1 cellular context compared by ENCODE assay signal in the genomic region with DNA sequence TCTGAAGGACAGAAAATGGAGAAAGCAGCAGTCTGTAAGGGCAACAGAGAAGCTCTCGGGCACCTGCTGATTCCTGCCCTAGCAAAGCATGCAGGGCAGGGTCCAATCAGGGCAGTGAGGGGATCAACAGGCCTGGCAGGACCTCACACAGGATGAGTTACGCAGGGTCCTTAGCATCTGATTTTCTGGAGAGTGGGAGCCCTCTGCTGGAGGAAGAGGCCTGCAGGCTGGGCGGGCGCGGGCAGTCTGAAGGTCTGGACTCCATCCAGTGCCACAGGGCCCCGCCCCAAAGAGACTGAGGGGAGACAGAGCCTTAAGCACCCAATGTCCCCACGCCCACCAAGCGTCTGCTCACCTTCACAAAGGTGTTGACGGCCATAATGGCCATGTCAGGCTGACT.
TF ChIP-seq lines count a peak whose summit lies in the region.

No MANE protein-coding gene starts in this region.

TF ChIP-seq in GM12878, 131 proteins besides CTCF, POLR2A, EP300 and RAD21 (continued from another document):
- TF ChIP-seq, protein P1, sequence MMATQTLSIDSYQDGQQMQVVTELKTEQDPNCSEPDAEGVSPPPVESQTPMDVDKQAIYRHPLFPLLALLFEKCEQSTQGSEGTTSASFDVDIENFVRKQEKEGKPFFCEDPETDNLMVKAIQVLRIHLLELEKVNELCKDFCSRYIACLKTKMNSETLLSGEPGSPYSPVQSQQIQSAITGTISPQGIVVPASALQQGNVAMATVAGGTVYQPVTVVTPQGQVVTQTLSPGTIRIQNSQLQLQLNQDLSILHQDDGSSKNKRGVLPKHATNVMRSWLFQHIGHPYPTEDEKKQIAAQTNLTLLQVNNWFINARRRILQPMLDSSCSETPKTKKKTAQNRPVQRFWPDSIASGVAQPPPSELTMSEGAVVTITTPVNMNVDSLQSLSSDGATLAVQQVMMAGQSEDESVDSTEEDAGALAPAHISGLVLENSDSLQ (IDR thresholded peaks at IDR 0.05): no peak
- TF ChIP-seq, protein P2, sequence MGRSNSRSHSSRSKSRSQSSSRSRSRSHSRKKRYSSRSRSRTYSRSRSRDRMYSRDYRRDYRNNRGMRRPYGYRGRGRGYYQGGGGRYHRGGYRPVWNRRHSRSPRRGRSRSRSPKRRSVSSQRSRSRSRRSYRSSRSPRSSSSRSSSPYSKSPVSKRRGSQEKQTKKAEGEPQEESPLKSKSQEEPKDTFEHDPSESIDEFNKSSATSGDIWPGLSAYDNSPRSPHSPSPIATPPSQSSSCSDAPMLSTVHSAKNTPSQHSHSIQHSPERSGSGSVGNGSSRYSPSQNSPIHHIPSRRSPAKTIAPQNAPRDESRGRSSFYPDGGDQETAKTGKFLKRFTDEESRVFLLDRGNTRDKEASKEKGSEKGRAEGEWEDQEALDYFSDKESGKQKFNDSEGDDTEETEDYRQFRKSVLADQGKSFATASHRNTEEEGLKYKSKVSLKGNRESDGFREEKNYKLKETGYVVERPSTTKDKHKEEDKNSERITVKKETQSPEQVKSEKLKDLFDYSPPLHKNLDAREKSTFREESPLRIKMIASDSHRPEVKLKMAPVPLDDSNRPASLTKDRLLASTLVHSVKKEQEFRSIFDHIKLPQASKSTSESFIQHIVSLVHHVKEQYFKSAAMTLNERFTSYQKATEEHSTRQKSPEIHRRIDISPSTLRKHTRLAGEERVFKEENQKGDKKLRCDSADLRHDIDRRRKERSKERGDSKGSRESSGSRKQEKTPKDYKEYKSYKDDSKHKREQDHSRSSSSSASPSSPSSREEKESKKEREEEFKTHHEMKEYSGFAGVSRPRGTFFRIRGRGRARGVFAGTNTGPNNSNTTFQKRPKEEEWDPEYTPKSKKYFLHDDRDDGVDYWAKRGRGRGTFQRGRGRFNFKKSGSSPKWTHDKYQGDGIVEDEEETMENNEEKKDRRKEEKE (IDR thresholded peaks at IDR 0.05): no peak
- TF ChIP-seq, protein P3, sequence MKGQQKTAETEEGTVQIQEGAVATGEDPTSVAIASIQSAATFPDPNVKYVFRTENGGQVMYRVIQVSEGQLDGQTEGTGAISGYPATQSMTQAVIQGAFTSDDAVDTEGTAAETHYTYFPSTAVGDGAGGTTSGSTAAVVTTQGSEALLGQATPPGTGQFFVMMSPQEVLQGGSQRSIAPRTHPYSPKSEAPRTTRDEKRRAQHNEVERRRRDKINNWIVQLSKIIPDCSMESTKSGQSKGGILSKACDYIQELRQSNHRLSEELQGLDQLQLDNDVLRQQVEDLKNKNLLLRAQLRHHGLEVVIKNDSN (IDR thresholded peaks at IDR 0.05; ENCODE audit: borderline replicate concordance, extremely low read length, insufficient read depth, low read depth, low read length): no peak
- no peak for TF ChIP-seq ZNF217 (IDR thresholded peaks at IDR 0.05)
- TF ChIP-seq NFYA (IDR thresholded peaks at IDR 0.05; ENCODE audit: borderline replicate concordance, low read depth, low read length): no peak
- TF ChIP-seq RBBP5 (conservative IDR thresholded peaks at IDR 0.05): no peak
- TF ChIP-seq FOS (IDR thresholded peaks at IDR 0.05; ENCODE audit: borderline replicate concordance, extremely low read depth, insufficient read length): no peak
- TF ChIP-seq STAT1 (conservative IDR thresholded peaks at IDR 0.05): no peak
- TF ChIP-seq, protein P4, sequence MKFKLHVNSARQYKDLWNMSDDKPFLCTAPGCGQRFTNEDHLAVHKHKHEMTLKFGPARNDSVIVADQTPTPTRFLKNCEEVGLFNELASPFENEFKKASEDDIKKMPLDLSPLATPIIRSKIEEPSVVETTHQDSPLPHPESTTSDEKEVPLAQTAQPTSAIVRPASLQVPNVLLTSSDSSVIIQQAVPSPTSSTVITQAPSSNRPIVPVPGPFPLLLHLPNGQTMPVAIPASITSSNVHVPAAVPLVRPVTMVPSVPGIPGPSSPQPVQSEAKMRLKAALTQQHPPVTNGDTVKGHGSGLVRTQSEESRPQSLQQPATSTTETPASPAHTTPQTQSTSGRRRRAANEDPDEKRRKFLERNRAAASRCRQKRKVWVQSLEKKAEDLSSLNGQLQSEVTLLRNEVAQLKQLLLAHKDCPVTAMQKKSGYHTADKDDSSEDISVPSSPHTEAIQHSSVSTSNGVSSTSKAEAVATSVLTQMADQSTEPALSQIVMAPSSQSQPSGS (IDR thresholded peaks at IDR 0.05; ENCODE audit: low read length): no peak
